Comparison of ENCODE assay signal across 18 cellular contexts in genomic region chr17:2844386-2844785, GRCh38. TPM values are rescaled to one million over a fixed set of nuclear protein-coding genes. Genes with fewer than 3 reads are reported as not detected.
DNase-seq lines count a peak whose midpoint lies in the region; ATAC-seq and TF ChIP-seq lines count a peak whose summit lies in the region.
"Had no signal": no experiment of that assay in that cellular context is flagged by ENCODE, and none has a peak within 500 bp of the region (broad histone marks: within the 10 kb centered on the region; RNA-seq: fewer than 3 reads in every experiment).

No MANE protein-coding gene starts in this region.

- H3K9me3 ChIP-seq in mammary epithelial cell (replicated peaks; ENCODE audit: insufficient read depth, low read length), result no peaks in the 10 kb centered on the region
- no peaks in the 10 kb centered on the region for H3K9me3 ChIP-seq in adrenal gland (replicated peaks in 1 of 3)
- H3K9me3 ChIP-seq: HAP-1, prostate gland had no signal

- no peak for TF ChIP-seq POLR2A in adrenal gland (IDR thresholded peaks at IDR 0.05)

- no peak overlapping the region for H3K4me2 ChIP-seq in mammary epithelial cell (ENCODE audit: insufficient read depth, low read depth, low read length)

- H4K20me1 ChIP-seq in mammary epithelial cell (ENCODE audit: insufficient read depth, low read length), result no peaks in the 10 kb centered on the region

- H3K27ac ChIP-seq in mammary epithelial cell (ENCODE audit: insufficient read depth, low read depth, low read length) (no peak overlapping the region), adrenal gland (no peak overlapping the region)
- H3K27ac ChIP-seq: prostate gland had no signal

- H3K36me3 ChIP-seq in mammary epithelial cell (ENCODE audit: insufficient read depth, low read length), result no peaks in the 10 kb centered on the region
- no peaks in the 10 kb centered on the region for H3K36me3 ChIP-seq in adrenal gland (replicated peaks in 1 of 2)
- H3K36me3 ChIP-seq: HAP-1, prostate gland had no signal

- CTCF ChIA-PET in mammary epithelial cell (lab: Charles Lee; ENCODE audit: low non-redundant PET), result no interaction called here

- 61% methylated on average over 5 of the region's 6 CpGs for WGBS in mammary epithelial cell (ENCODE audit: low coverage, missing lambda C conversion rate)
- whole genome bisulfite sequencing in adrenal gland, 4 donors, result 39 to 61% (median 51%) methylated on average over 6 of the region's 6 CpGs

- BruUV-seq in mammary epithelial cell (replicated peaks; lab: Mats Ljungman, UMichigan), result no TSS peak

- ATAC-seq in GM18517 (IDR thresholded peaks at IDR 0.05; ENCODE audit: unreplicated experiment), result no peak
- ATAC-seq: activated CD4-positive, alpha-beta T cell treated with anti-CD3 and anti-CD28 coated beads for 36 hours; activated T-cell treated with anti-CD3 and anti-CD28 coated beads, Interleukin-2, amount 50 U/mL, for 72 hours; GM12878 had no signal

- H3K4me1 ChIP-seq in mammary epithelial cell (ENCODE audit: insufficient read depth, low read length) (peaks cover 4% of the 10 kb centered on the region), adrenal gland (replicated peaks in 1 of 2) (peaks cover 0 to 4% of the 10 kb centered on the region in 2 donors)
- H3K4me1 ChIP-seq: HAP-1, prostate gland had no signal

- intact Hi-C loops in mammary epithelial cell (cut with micrococcal nuclease), result no loop called here
- intact Hi-C loops in adrenal gland (cut with DNase I), result loop anchor here in 1 of 2 donors (10.0 kb wide), 1 partner anchor 170 kb away; no protein-coding TSS in a partner anchor

- in situ Hi-C loops in mammary epithelial cell (cut with MboI; ENCODE audit: low sequenced_read_pairs in 2 of 2), result loop anchor here (25.0 kb wide), 2 partner anchors 168 to 818 kb away; partner anchors contain the start of genes EMC6 (in 1 of the 2) and TAX1BP3 (in 1 of the 2)

- DNase-seq in NCI-H1092 treated with DMSO at 0.1 percent for 48 hours (lab: John Stamatoyannopoulos, UW), result peak; percentile 32
- no peak for DNase-seq in NCI-H1092 (lab: John Stamatoyannopoulos, UW)
- DNase-seq in HT-29 (ENCODE audit: low spot score), result peak; percentile 61
- DNase-seq in mammary epithelial cell, result no peak
- DNase-seq in left kidney (ENCODE audit: low read depth, low spot score), result peak; percentile 75
- no peak for DNase-seq in NCI-H2029 treated with DMSO at 0.1 percent for 48 hours (lab: John Stamatoyannopoulos, UW)
- no peak for DNase-seq in adrenal gland
- DNase-seq: activated CD4-positive, alpha-beta T cell treated with anti-CD3 and anti-CD28 coated beads for 36 hours; activated T-cell treated with anti-CD3 and anti-CD28 coated beads, Interleukin-2, amount 50 U/mL, for 72 hours; aorta; effector memory CD4-positive, alpha-beta T cell; hippocampal formation; NCI-H1105; stimulated activated CD4-positive, alpha-beta T cell treated with anti-CD3 and anti-CD28 coated beads, Interleukin-2, amount 100 ng/mL, for 24 hours had no signal

- H3K27me3 ChIP-seq in mammary epithelial cell (ENCODE audit: insufficient read depth, low read length), result no peaks in the 10 kb centered on the region
- H3K27me3 ChIP-seq in adrenal gland, result peaks cover 13% of the 10 kb centered on the region

- H3K4me3 ChIP-seq in mammary epithelial cell (replicated peaks in 1 of 3; ENCODE audit: insufficient read depth in 1 of 3, low read depth in 2 of 3, low read length in 3 of 3) (no peak overlapping the region), adrenal gland (no peak overlapping the region)
- H3K4me3 ChIP-seq: GM12878, HAP-1, prostate gland had no signal

- dilution Hi-C loops in mammary epithelial cell (cut with HindIII; ENCODE audit: low sequenced_read_pairs), result no loop called here

- no peak overlapping the region for H3K9ac ChIP-seq in mammary epithelial cell (ENCODE audit: insufficient read depth, low read length)

- no peaks in the 10 kb centered on the region for H3K79me2 ChIP-seq in mammary epithelial cell (ENCODE audit: insufficient read depth, low read length)

- H2AFZ ChIP-seq in mammary epithelial cell (ENCODE audit: low read depth, low read length), result peak overlapping the region; percentile 8

- no peak for TF ChIP-seq CTCF in mammary epithelial cell (conservative IDR thresholded peaks at IDR 0.05 in 1 of 2, IDR thresholded peaks at IDR 0.05 in 1 of 2; ENCODE audit: extremely low read depth in 1 of 2, insufficient read depth in 1 of 2, low read depth in 1 of 2, low read length in 2 of 2)
- no peak for TF ChIP-seq CTCF in adrenal gland (IDR thresholded peaks at IDR 0.05)

RNA-seq across cellular contexts. Expression of gene RAP1GAP2, which starts 48.1 kb away (rescaled TPM):
- total RNA-seq in HT-29 (2014; rRNA removed; shearing (Covaris generic)), result 9.6 and 14.0 TPM in 2 replicates
- total RNA-seq in mammary epithelial cell (10 to 100 TPM; 22.3 to 41.2 TPM), adrenal gland (10 to 100 TPM in 1 of 8 donors, 1 to 10 TPM in 7; 4.9 to 20.4 (median 6.9) TPM)
- polyA plus RNA-seq in mammary epithelial cell (25.0 TPM), adrenal gland (10 to 100 TPM in 2 of 3 donors, 1 to 10 TPM in 1; 5.4 to 15.5 (median 15.1) TPM)
- 47.0 TPM for polyA minus RNA-seq in mammary epithelial cell

Comparison
In these comparisons a context has a peak if more than half of its experiments do, and no peak if none do; other contexts are left out.
1. DNase-seq: peak in NCI-H1092 treated with DMSO at 0.1 percent for 48 hours (single experiment), HT-29 (single experiment) and left kidney (single experiment); none in NCI-H1092 (single experiment), mammary epithelial cell (single experiment), NCI-H2029 treated with DMSO at 0.1 percent for 48 hours (single experiment) and adrenal gland (0 of 7).